ENCODE assay signal across 8 cellular contexts in the genomic region with DNA sequence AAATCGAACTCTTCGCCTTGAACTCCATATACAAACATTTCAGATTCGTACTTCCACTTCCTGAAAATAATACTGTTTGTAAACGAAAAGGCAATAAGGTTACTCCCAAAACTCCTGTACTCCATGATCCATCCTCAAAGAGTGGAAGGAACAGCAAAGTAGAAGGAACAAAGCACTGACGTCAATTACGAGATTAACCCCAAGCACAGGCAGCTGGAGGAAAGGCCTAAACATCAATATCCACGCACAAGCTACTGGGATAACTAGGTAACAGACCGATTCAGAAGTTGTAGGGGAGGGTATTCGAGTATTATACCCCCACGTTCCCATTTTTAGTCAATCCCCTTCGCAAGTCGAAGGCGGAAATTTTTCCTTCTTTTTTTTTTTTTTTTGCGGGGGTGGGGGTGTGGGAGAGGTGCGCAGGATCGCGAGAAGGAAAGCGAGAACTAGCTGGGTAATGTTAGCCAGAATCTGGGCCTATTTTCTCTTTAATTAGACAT. TPM values are rescaled to one million over a fixed set of nuclear protein-coding genes. Genes with fewer than 3 reads are reported as not detected.
DNase-seq lines count a peak whose midpoint lies in the region; ATAC-seq and TF ChIP-seq lines count a peak whose summit lies in the region.

No MANE protein-coding gene starts in this region.

- DNase-seq in DMS 273 treated with DMSO at 0.1 percent for 48 hours (lab: John Stamatoyannopoulos, UW) (peak; percentile 49), HuH-7 (ENCODE audit: low spot score) (peak; percentile 37), Peyer's patch (peak in 1 of 3 donors; percentile 52), breast epithelium (ENCODE audit: low spot score in 2 of 2) (no peak), immature natural killer cell (peak; percentile 22 to 32 (median 26)), T-helper 9 cell (no peak)

- H3K27ac Mint-ChIP-seq in immature natural killer cell = peak overlapping the region; percentile 96 to 99 (median 99)

- H3K9me3 ChIP-seq in Peyer's patch (no peaks in the 10 kb centered on the region), breast epithelium (no peaks in the 10 kb centered on the region), skeletal muscle tissue (ENCODE audit: control insufficient read depth in 3 of 3, low read length in 3 of 3) (no peaks in the 10 kb centered on the region)

- peaks cover 0 to 21% (median 4%) of the 10 kb centered on the region in 4 donors for H3K4me1 ChIP-seq in Peyer's patch
- peaks cover 0 to 14% of the 10 kb centered on the region in 2 donors for H3K4me1 ChIP-seq in breast epithelium
- peaks cover 5 to 16% (median 15%) of the 10 kb centered on the region in 3 donors for H3K4me1 ChIP-seq in skeletal muscle tissue (ENCODE audit: control insufficient read depth in 3 of 3, insufficient read depth in 3 of 3, low read length in 3 of 3)

- H3K27me3 ChIP-seq in Peyer's patch (no peaks in the 10 kb centered on the region), breast epithelium (no peaks in the 10 kb centered on the region), skeletal muscle tissue (ENCODE audit: control insufficient read depth in 3 of 3, insufficient read depth in 3 of 3, low read length in 3 of 3) (no peaks in the 10 kb centered on the region)

- H3K36me3 ChIP-seq in Peyer's patch (no peaks in the 10 kb centered on the region), breast epithelium (no peaks in the 10 kb centered on the region), skeletal muscle tissue (ENCODE audit: control insufficient read depth in 3 of 3, insufficient read depth in 3 of 3, low read length in 3 of 3) (peaks cover 0 to 2% (median 0%) of the 10 kb centered on the region in 3 donors)

- H3K9ac ChIP-seq in skeletal muscle tissue (ENCODE audit: low read depth in 1 of 3, low read length in 3 of 3) = peak overlapping the region; percentile 96 to 98 (median 98)

- no peaks in the 10 kb centered on the region for H3K9me3 Mint-ChIP-seq in immature natural killer cell

- TF ChIP-seq CTCF in Peyer's patch (IDR thresholded peaks at IDR 0.05) (peak in 1 of 6 experiments; percentile 3), breast epithelium (IDR thresholded peaks at IDR 0.05) (no peak)

- peaks cover 2 to 15% (median 7%) of the 10 kb centered on the region in 3 donors for H3K27me3 Mint-ChIP-seq in immature natural killer cell (ENCODE audit: low read depth in 3 of 3)

- intact Hi-C loops in breast epithelium (cut with DNase I; ENCODE audit: low total_unique reads) = no loop called here

- H3K4me1 Mint-ChIP-seq in immature natural killer cell = peaks cover 50 to 62% of the 10 kb centered on the region in 2 donors

- no peaks in the 10 kb centered on the region for H3K36me3 Mint-ChIP-seq in immature natural killer cell

- TF ChIP-seq POLR2A in Peyer's patch (IDR thresholded peaks at IDR 0.05) (no peak), breast epithelium (IDR thresholded peaks at IDR 0.05) (no peak)

- H3K4me3 Mint-ChIP-seq in immature natural killer cell = peak overlapping the region; percentile 96 to 100 (median 98)

- no peak for ATAC-seq in HG03025 (IDR thresholded peaks at IDR 0.05; ENCODE audit: low FRiP score, unreplicated experiment)

- H3K27ac ChIP-seq in Peyer's patch = peak overlapping the region; percentile 96 to 99 (median 98)
- peak overlapping the region; percentile 95 to 100 for H3K27ac ChIP-seq in breast epithelium
- peak overlapping the region; percentile 99 for H3K27ac ChIP-seq in skeletal muscle tissue (ENCODE audit: low read depth, low read length)

- H3K4me3 ChIP-seq in Peyer's patch (peak overlapping the region; percentile 79 to 94 (median 88)), breast epithelium (peak overlapping the region; percentile 78 to 100 (median 97)), skeletal muscle tissue (ENCODE audit: low read length in 3 of 3) (peak overlapping the region; percentile 82 to 98 (median 88))

RNA-seq across cellular contexts. Expression of a gene that starts 1.0 kb away (rescaled TPM):
- total RNA-seq in Peyer's patch (100 to 1,000 TPM in 1 of 4 donors, 10 to 100 TPM in 3; 47.6 to 109 (median 72.6) TPM), breast epithelium (100 to 1,000 TPM in 1 of 3 donors, 10 to 100 TPM in 2; 70.2 to 108 (median 75.4) TPM), skeletal muscle tissue (35.5 TPM)
- 10 to 100 TPM; 10.7 to 31.8 (median 11.7) TPM for polyA plus RNA-seq in immature natural killer cell

Comparison
In these comparisons a context has a peak if more than half of its experiments do, and no peak if none do; other contexts are left out.
1. DNase-seq: peak in DMS 273 treated with DMSO at 0.1 percent for 48 hours (single experiment), HuH-7 (single experiment) and immature natural killer cell (3 of 3); none in breast epithelium (0 of 2) and T-helper 9 cell (single experiment).
2. Peak in every context shown above with its lines, with median percentiles within 50 percentile points of each other: H3K27ac ChIP-seq and H3K4me3 ChIP-seq.